8 cellular contexts compared by ENCODE assay signal in genomic region chr4:98928131-98928504, GRCh38. TPM values are rescaled to one million over a fixed set of nuclear protein-coding genes. Genes with fewer than 3 reads are reported as not detected.
DNase-seq lines count a peak whose midpoint lies in the region; ATAC-seq and TF ChIP-seq lines count a peak whose summit lies in the region.

No MANE protein-coding gene starts in this region.

- 1% methylated on average over 25 to 26 of the region's 26 CpGs for WGBS in lower leg skin, 2 donors

- no peak for TF ChIP-seq POLR2A in lower leg skin (IDR thresholded peaks at IDR 0.05)

- intact Hi-C loops in dorsolateral prefrontal cortex (cut with DNase I) (loop anchor here (2.0 to 10.0 kb wide), 10 partner anchors 67 to 783 kb away; partner anchors contain the start of genes RAP1GDS1 (in 2 of the 2), ADH5 (in 1 of the 2), METAP1 (in 1 of the 2) and STPG2 (in 1 of the 2)), lower leg skin (cut with DNase I; ENCODE audit: low total_unique reads) (no loop called here)

- H3K27ac ChIP-seq in dorsolateral prefrontal cortex, result peak overlapping the region; percentile 44 to 99 (median 95)

- H3K4me3 ChIP-seq in dorsolateral prefrontal cortex, result peak overlapping the region; percentile 70 to 98 (median 90)
- peak overlapping the region; percentile 92 for H3K4me3 ChIP-seq in lower leg skin (ENCODE audit: low read depth, poor library complexity, severe bottlenecking)

- H3K27me3 ChIP-seq in dorsolateral prefrontal cortex, result no peaks in the 10 kb centered on the region

- no peak for TF ChIP-seq CTCF in dorsolateral prefrontal cortex (IDR thresholded peaks at IDR 0.05 in 54 of 56, conservative IDR thresholded peaks at IDR 0.05 in 2 of 56; ENCODE audit: low read depth in 1 of 56, partially characterized antibody in 56 of 56)
- TF ChIP-seq CTCF in lower leg skin (IDR thresholded peaks at IDR 0.05), result no peak

- peak; percentile 78 for DNase-seq in AG08396 (ENCODE audit: low spot score)
- DNase-seq in NCI-H510A (lab: John Stamatoyannopoulos, UW), result peak; percentile 54
- peak; percentile 55 for DNase-seq in activated CD4-positive, alpha-beta T cell treated with anti-CD3 and anti-CD28 coated beads, Interleukin-2, amount 50 U/mL, for 1 hour
- peak; percentile 43 to 77 (median 70) for DNase-seq in dorsolateral prefrontal cortex
- peak; percentile 60 to 89 for DNase-seq in lower leg skin (ENCODE audit: low spot score in 2 of 2)
- DNase-seq in stimulated activated CD4-positive, alpha-beta T cell treated with anti-CD3 and anti-CD28 coated beads, TNF-alpha, amount 100 ng/mL, for 24 hours (ENCODE audit: low read depth in 3 of 3), result peak; percentile 51 to 75 (median 60)

- ATAC-seq in GM18867 (IDR thresholded peaks at IDR 0.05; ENCODE audit: unreplicated experiment), result peak; percentile 40
- peak; percentile 37 for ATAC-seq in HG03097 (IDR thresholded peaks at IDR 0.05; ENCODE audit: low FRiP score, unreplicated experiment)

RNA-seq across cellular contexts. Expression of gene EIF4E, which starts 0.8 kb away (rescaled TPM):
- total RNA-seq in dorsolateral prefrontal cortex (100 to 1,000 TPM in 55 of 120 experiments, 10 to 100 TPM in 65; 56.2 to 162 (median 97.3) TPM), lower leg skin (10 to 100 TPM; 41.9 to 76.5 (median 61.5) TPM)

Comparison
In these comparisons a context has a peak if more than half of its experiments do, and no peak if none do; other contexts are left out.
1. Peak in every context shown above with its lines: DNase-seq, ATAC-seq, H3K4me3 ChIP-seq and H3K27ac ChIP-seq.